Comparison of ENCODE assay signal across 15 cellular contexts in genomic region chr4:143076723-143077122, GRCh38.
A peak's percentile ranks its signal among the peaks of the same experiment; 100 is the strongest.
DNase-seq lines count a peak whose midpoint lies in the region; ATAC-seq and TF ChIP-seq lines count a peak whose summit lies in the region.
"Had no signal": no experiment of that assay in that cellular context is flagged by ENCODE, and none has a peak within 500 bp of the region (broad histone marks: within the 10 kb centered on the region; RNA-seq: fewer than 3 reads in every experiment).

No MANE protein-coding gene starts in this region.

- no peaks in the 10 kb centered on the region for H3K36me3 Mint-ChIP-seq in GM23338 (ENCODE audit: low read depth)
- H3K36me3 Mint-ChIP-seq: CD8-positive, alpha-beta memory T cell had no signal

- H3K4me1 ChIP-seq in GM23338 (ENCODE audit: insufficient read depth) = no peaks in the 10 kb centered on the region
- no peaks in the 10 kb centered on the region for H3K4me1 ChIP-seq in colonic mucosa
- H3K4me1 ChIP-seq in transverse colon = peaks cover 0 to 15% (median 0%) of the 10 kb centered on the region in 4 donors
- H3K4me1 ChIP-seq: BLaER1 had no signal

- no peaks in the 10 kb centered on the region for H3F3A ChIP-seq in GM23338 (replicated peaks; ENCODE audit: low read depth)

- peak overlapping the region in 1 of 2 donors; percentile 56 for H3K9ac ChIP-seq in colonic mucosa (ENCODE audit: low read depth in 2 of 2, low read length in 2 of 2)
- H3K9ac ChIP-seq: BLaER1, GM23248 had no signal

- no peaks in the 10 kb centered on the region for H3K27me3 Mint-ChIP-seq in GM23338 (ENCODE audit: insufficient read depth, low read depth, poor library complexity)

- no peak for TF ChIP-seq POLR2A in transverse colon (IDR thresholded peaks at IDR 0.05)

- H3K4me2 ChIP-seq in GM23338 = no peak overlapping the region
- H3K4me2 ChIP-seq: BLaER1 had no signal

- no peaks in the 10 kb centered on the region for H3K27me3 ChIP-seq in GM23338 (ENCODE audit: insufficient read depth)
- no peaks in the 10 kb centered on the region for H3K27me3 ChIP-seq in colonic mucosa
- no peaks in the 10 kb centered on the region for H3K27me3 ChIP-seq in transverse colon
- H3K27me3 ChIP-seq: BLaER1 had no signal

- H3K4me3 ChIP-seq in GM23338 (no peak overlapping the region), colonic mucosa (no peak overlapping the region), transverse colon (no peak overlapping the region)
- H3K4me3 ChIP-seq: BLaER1, GM23248 had no signal

- H3K79me2 ChIP-seq in GM23338 (replicated peaks; ENCODE audit: insufficient read depth) = no peaks in the 10 kb centered on the region

- intact Hi-C loops in colonic mucosa (cut with DNase I) (no loop called here), left colon (cut with DNase I, micrococcal nuclease) (no loop called here), transverse colon (cut with DNase I; ENCODE audit: low total_unique reads) (no loop called here)

- DNase-seq in GM23338 (ENCODE audit: low spot score) (peak; percentile 8), colonic mucosa (peak; percentile 54), left colon (peak in 1 of 2 donors; percentile 55), transverse colon (peak; percentile 19), SW480 (ENCODE audit: low spot score) (no peak), RKO (ENCODE audit: low spot score) (no peak)
- no peak for DNase-seq in activated naive CD4-positive, alpha-beta T cell treated with Interleukin-2 at 50 U/mL for 16 hours
- DNase-seq: 8988T; AML-193; CD8-positive, alpha-beta memory T cell; DMS53; GM23248; H9 had no signal

- no peak overlapping the region for H2AFZ ChIP-seq in GM23338
- H2AFZ ChIP-seq: GM23248 had no signal

- no peaks in the 10 kb centered on the region for H3K36me3 ChIP-seq in GM23338 (ENCODE audit: insufficient read depth)
- no peaks in the 10 kb centered on the region for H3K36me3 ChIP-seq in colonic mucosa
- H3K36me3 ChIP-seq in transverse colon = no peaks in the 10 kb centered on the region
- H3K36me3 ChIP-seq: BLaER1 had no signal

- WGBS in transverse colon (ENCODE audit: low coverage in 1 of 2), 2 donors = 35 to 39% methylated on average over 4 of the region's 4 CpGs

- no peak overlapping the region for H3K27ac Mint-ChIP-seq in GM23338
- H3K27ac Mint-ChIP-seq: CD8-positive, alpha-beta memory T cell; H9 had no signal

- peaks cover 3% of the 10 kb centered on the region for H3K9me2 ChIP-seq in GM23338 (ENCODE audit: insufficient read depth)

- ATAC-seq in GM23338 (no peak), left colon (peak; percentile 99)
- ATAC-seq: HepG2 had no signal

- no peak overlapping the region for H3K4me3 Mint-ChIP-seq in GM23338
- H3K4me3 Mint-ChIP-seq: CD8-positive, alpha-beta memory T cell; H9 had no signal

- no peaks in the 10 kb centered on the region for H4K20me1 ChIP-seq in GM23338 (replicated peaks; ENCODE audit: insufficient read depth)
- H4K20me1 ChIP-seq: BLaER1 had no signal

- in situ Hi-C loops in transverse colon (cut with MboI; ENCODE audit: low pct_ligation_motif_present in 1 of 4, low pct_unique_long_range_greater_than_20kb in 1 of 4, low sequenced_read_pairs in 3 of 4) = no loop called here

- H3K9me3 ChIP-seq in colonic mucosa (no peaks in the 10 kb centered on the region), transverse colon (no peaks in the 10 kb centered on the region)
- H3K9me3 ChIP-seq: BLaER1 had no signal

- TF ChIP-seq EP300 in transverse colon (IDR thresholded peaks at IDR 0.05; ENCODE audit: low read depth) = peak; percentile 27

- no peak overlapping the region for H3K27ac ChIP-seq in GM23338 (ENCODE audit: low read depth)
- H3K27ac ChIP-seq in colonic mucosa = peak overlapping the region; percentile 43
- H3K27ac ChIP-seq in transverse colon = peak overlapping the region; percentile 27 to 64 (median 42)
- H3K27ac ChIP-seq: BLaER1, GM23248 had no signal

- TF ChIP-seq CTCF in GM23338 (conservative IDR thresholded peaks at IDR 0.05; ENCODE audit: low read depth in 2 of 2) (no peak), colonic mucosa (IDR thresholded peaks at IDR 0.05) (no peak), transverse colon (IDR thresholded peaks at IDR 0.05) (no peak)

- H3K4me1 Mint-ChIP-seq in GM23338 = no peaks in the 10 kb centered on the region
- H3K4me1 Mint-ChIP-seq: CD8-positive, alpha-beta memory T cell; H9 had no signal

- no peaks in the 10 kb centered on the region; the same call in 2 of the 3 replicates for H3K9me3 Mint-ChIP-seq in GM23338

TF ChIP-seq in GM23338, 12 proteins besides CTCF, POLR2A, EP300 and RAD21 (continues in another document):
- TF ChIP-seq ZNF462 (CRISPR knock-in tag; IDR thresholded peaks at IDR 0.05) = no peak
- no peak for TF ChIP-seq NANOG (IDR thresholded peaks at IDR 0.05; ENCODE audit: borderline replicate concordance)
- TF ChIP-seq ZNF114 (CRISPR knock-in tag; IDR thresholded peaks at IDR 0.05) = no peak
- TF ChIP-seq POLR2AphosphoS5 (IDR thresholded peaks at IDR 0.05; ENCODE audit: low read depth) = no peak

Comparison
In these comparisons a context has a peak if more than half of its experiments do, and no peak if none do; other contexts are left out.
1. DNase-seq: peak in GM23338 (single experiment), colonic mucosa (single experiment) and transverse colon (single experiment); none in activated naive CD4-positive, alpha-beta T cell treated with Interleukin-2 at 50 U/mL for 16 hours (single experiment), SW480 (single experiment) and RKO (single experiment).